Comparison of ENCODE assay signal across 8 cellular contexts in genomic region chr11:45665206-45665932, GRCh38. TPM values are rescaled to one million over a fixed set of nuclear protein-coding genes. Genes with fewer than 3 reads are reported as not detected.
A peak's percentile ranks its signal among the peaks of the same experiment; 100 is the strongest.
DNase-seq lines count a peak whose midpoint lies in the region; ATAC-seq and TF ChIP-seq lines count a peak whose summit lies in the region.

CHST1 (minus strand) TSS chr11:45665622; CDS start chr11:45650923, 14,699 bp downstream.

- no peaks in the 10 kb centered on the region for H3K79me2 ChIP-seq in mesendoderm (ENCODE audit: control insufficient read depth, insufficient read depth, low read length)

- H3K56ac ChIP-seq in mesendoderm (ENCODE audit: low read length), result peak within 1 kb of the TSS; percentile 82

- H3K9me3 ChIP-seq in thymus (ENCODE audit: control insufficient read depth), result no peaks in the 10 kb centered on the region

- no peak within 1 kb of the TSS for H4K8ac ChIP-seq in mesendoderm (ENCODE audit: low read depth, low read length)

- no peak within 1 kb of the TSS for H3K27ac Mint-ChIP-seq in activated naive CD4-positive, alpha-beta T cell treated with anti-CD3 and anti-CD28 coated beads, Interleukin-2, amount 50 U/mL, for 24 hours
- no peak within 1 kb of the TSS for H3K27ac Mint-ChIP-seq in endothelial cell (ENCODE audit: unreplicated experiment)

- no peaks in the 10 kb centered on the region for H3K79me1 ChIP-seq in mesendoderm (ENCODE audit: low read length)

- no peak within 1 kb of the TSS for H4K5ac ChIP-seq in mesendoderm (ENCODE audit: low read length)

- H2BK15ac ChIP-seq in mesendoderm (replicated peaks; ENCODE audit: low read depth), result no peak within 1 kb of the TSS

- no peaks in the 10 kb centered on the region for H3K36me3 Mint-ChIP-seq in activated naive CD4-positive, alpha-beta T cell treated with anti-CD3 and anti-CD28 coated beads, Interleukin-2, amount 50 U/mL, for 24 hours
- H3K36me3 Mint-ChIP-seq in endothelial cell (ENCODE audit: low read depth, unreplicated experiment), result peaks cover 16% of the 10 kb centered on the region

- H3K27me3 ChIP-seq in mesendoderm (ENCODE audit: insufficient read depth, low read length, poor library complexity) (no peaks in the 10 kb centered on the region), thymus (ENCODE audit: control insufficient read depth, insufficient read depth) (peaks cover 17% of the 10 kb centered on the region)

- peak within 1 kb of the TSS; percentile 48 for H3K9ac ChIP-seq in mesendoderm (ENCODE audit: low read length)

- H3K4me1 ChIP-seq in mesendoderm (ENCODE audit: control insufficient read depth, low read depth, low read length), result peaks cover 10% of the 10 kb centered on the region
- peaks cover 9% of the 10 kb centered on the region for H3K4me1 ChIP-seq in thymus (ENCODE audit: control insufficient read depth, insufficient read depth, low read length)

- H3K9me3 Mint-ChIP-seq in activated naive CD4-positive, alpha-beta T cell treated with anti-CD3 and anti-CD28 coated beads, Interleukin-2, amount 50 U/mL, for 24 hours, result no peaks in the 10 kb centered on the region
- H3K9me3 Mint-ChIP-seq in endothelial cell (ENCODE audit: unreplicated experiment), result no peaks in the 10 kb centered on the region

- peak within 1 kb of the TSS; percentile 34 for H3K23ac ChIP-seq in mesendoderm (ENCODE audit: low read length)

- H2BK120ac ChIP-seq in mesendoderm (ENCODE audit: low read depth, low read length), result no peak within 1 kb of the TSS

- H3K36me3 ChIP-seq in mesendoderm (ENCODE audit: control insufficient read depth, insufficient read depth, low read length) (no peaks in the 10 kb centered on the region), thymus (ENCODE audit: control insufficient read depth, insufficient read depth) (no peaks in the 10 kb centered on the region)

- H3K4me2 ChIP-seq in mesendoderm (ENCODE audit: low read length), result peak within 1 kb of the TSS; percentile 73

- peaks cover 36% of the 10 kb centered on the region for H3K27me3 Mint-ChIP-seq in activated naive CD4-positive, alpha-beta T cell treated with anti-CD3 and anti-CD28 coated beads, Interleukin-2, amount 50 U/mL, for 24 hours
- peaks cover 26% of the 10 kb centered on the region for H3K27me3 Mint-ChIP-seq in endothelial cell (ENCODE audit: unreplicated experiment)

- H3K4me3 ChIP-seq in mesendoderm (ENCODE audit: low read length) (peak within 1 kb of the TSS; percentile 29), thymus (ENCODE audit: low read length) (peak within 1 kb of the TSS; percentile 57)

- H3K27ac ChIP-seq in mesendoderm (ENCODE audit: low read depth, low read length) (no peak within 1 kb of the TSS), thymus (ENCODE audit: low read depth) (no peak within 1 kb of the TSS)

- ATAC-seq in GM21737 (IDR thresholded peaks at IDR 0.05; ENCODE audit: unreplicated experiment), result no peak

- peak within 1 kb of the TSS; percentile 75 for H3K4me3 Mint-ChIP-seq in activated naive CD4-positive, alpha-beta T cell treated with anti-CD3 and anti-CD28 coated beads, Interleukin-2, amount 50 U/mL, for 24 hours
- peak within 1 kb of the TSS; percentile 91 for H3K4me3 Mint-ChIP-seq in endothelial cell (ENCODE audit: unreplicated experiment)

- H2AK5ac ChIP-seq in mesendoderm (ENCODE audit: low read length), result no peak within 1 kb of the TSS

- H3K18ac ChIP-seq in mesendoderm (ENCODE audit: low read length), result peak within 1 kb of the TSS; percentile 5

- WGBS in mesendoderm (ENCODE audit: extremely low coverage, insufficient coverage, low lambda C conversion rate), result no CpG with 5 or more reads among the region's 96 CpGs
- 1% methylated on average over 96 of the region's 96 CpGs for WGBS in thymus

- no peak for TF ChIP-seq CTCF in endothelial cell (IDR thresholded peaks at IDR 0.05; ENCODE audit: unreplicated experiment)

- H3K4ac ChIP-seq in mesendoderm (ENCODE audit: low read depth, low read length), result no peak within 1 kb of the TSS

- DNase-seq in activated naive CD4-positive, alpha-beta T cell treated with Interleukin-2 at 50 U/mL for 16 hours, result no peak
- peak; percentile 15 to 31 for DNase-seq in SW 1271 (lab: John Stamatoyannopoulos, UW)
- DNase-seq in endothelial cell (ENCODE audit: low spot score), result peak; percentile 44
- DNase-seq in mesendoderm, result no peak
- no peak for DNase-seq in SHP77 (lab: John Stamatoyannopoulos, UW)

- H2BK5ac ChIP-seq in mesendoderm (ENCODE audit: low read length), result no peak within 1 kb of the TSS

- peaks cover 6% of the 10 kb centered on the region for H3K4me1 Mint-ChIP-seq in activated naive CD4-positive, alpha-beta T cell treated with anti-CD3 and anti-CD28 coated beads, Interleukin-2, amount 50 U/mL, for 24 hours
- peaks cover 44% of the 10 kb centered on the region for H3K4me1 Mint-ChIP-seq in endothelial cell (ENCODE audit: unreplicated experiment)

RNA-seq across cellular contexts. Expression of gene CHST1, which starts in this region (rescaled TPM):
- 275 TPM for total RNA-seq in endothelial cell (ENCODE audit: unreplicated experiment)
- 0.53 TPM for polyA plus RNA-seq in mesendoderm (2013, experiment 1 of 2)
- 0.55 TPM for polyA plus RNA-seq in mesendoderm (2013, experiment 2 of 2)
- polyA plus RNA-seq in thymus, result 2.5 TPM

Comparison
In these comparisons a context has a peak if more than half of its experiments do, and no peak if none do; other contexts are left out.
1. DNase-seq: peak in SW 1271 (2 of 2) and endothelial cell (single experiment); none in activated naive CD4-positive, alpha-beta T cell treated with Interleukin-2 at 50 U/mL for 16 hours (single experiment), mesendoderm (single experiment) and SHP77 (0 of 2).